16 cellular contexts compared by ENCODE assay signal in genomic region chr16:78984324-78984723, GRCh38.
DNase-seq lines count a peak whose midpoint lies in the region; ATAC-seq, FAIRE-seq and TF ChIP-seq lines count a peak whose summit lies in the region.
"Had no signal": no experiment of that assay in that cellular context is flagged by ENCODE, and none has a peak within 500 bp of the region (broad histone marks: within the 10 kb centered on the region; RNA-seq: fewer than 3 reads in every experiment).

No MANE protein-coding gene starts in this region.

- H3K36me3 ChIP-seq in GM12878 (ENCODE audit: control insufficient read depth in 2 of 2, insufficient read depth in 2 of 2, low read length in 1 of 2) (no peaks in the 10 kb centered on the region), right lobe of liver (no peaks in the 10 kb centered on the region), upper lobe of left lung (no peaks in the 10 kb centered on the region)
- H3K36me3 ChIP-seq: BLaER1 treated with 17β-estradiol and CSF1 and Interleukin-3, amounts not matched to agents 10 nM and 100 nM had no signal

- BruUV-seq in GM12878 (replicated peaks; lab: Mats Ljungman, UMichigan) = no TSS peak

- ATAC-seq in GM12878 (no peak), right lobe of liver (peak in 3 of 4 donors; percentile 5 to 63 (median 53)), esophagus mucosa (no peak), upper lobe of left lung (ENCODE audit: low FRiP score in 2 of 2) (no peak)
- no peak for ATAC-seq in stimulated activated naive B cell treated with anti-CD40 and anti-IgM and Interleukin-4, amounts not matched to agents 10 μg/mL and 1 μg/mL and 100 μg/mL, for 72 hours (replicated peaks)
- ATAC-seq in activated CD8-positive, alpha-beta memory T cell treated with anti-CD3 and anti-CD28 coated beads, Interleukin-2, amount 10 ng/mL, durations not matched to agents 7 days and 5 days = no peak

- H3K27ac ChIP-seq in GM12878 (ENCODE audit: control insufficient read depth, insufficient read depth) (no peak overlapping the region), right lobe of liver (no peak overlapping the region), upper lobe of left lung (no peak overlapping the region)
- H3K27ac ChIP-seq: BLaER1 treated with 17β-estradiol and CSF1 and Interleukin-3, amounts not matched to agents 10 nM and 100 nM had no signal

- H3K27me3 ChIP-seq in GM12878 (replicated peaks in 1 of 2; ENCODE audit: control insufficient read depth in 2 of 2, insufficient read depth in 2 of 2, low read length in 1 of 2) (no peaks in the 10 kb centered on the region), right lobe of liver (no peaks in the 10 kb centered on the region), upper lobe of left lung (no peaks in the 10 kb centered on the region)
- H3K27me3 ChIP-seq: BLaER1 treated with 17β-estradiol and CSF1 and Interleukin-3, amounts not matched to agents 10 nM and 100 nM had no signal

- TF ChIP-seq POLR2A in GM12878 (IDR thresholded peaks at IDR 0.05; ENCODE audit: low read depth, low read length) = no peak
- TF ChIP-seq POLR2A in right lobe of liver (IDR thresholded peaks at IDR 0.05) = no peak
- no peak for TF ChIP-seq POLR2A in upper lobe of left lung (IDR thresholded peaks at IDR 0.05)

- TF ChIP-seq EP300 in GM12878 (IDR thresholded peaks at IDR 0.05; ENCODE audit: borderline replicate concordance in 1 of 2, control insufficient read depth in 1 of 2, low read depth in 2 of 2, low read length in 2 of 2) (no peak), upper lobe of left lung (IDR thresholded peaks at IDR 0.05) (no peak)

- peaks cover 2 to 4% of the 10 kb centered on the region in 2 donors for H3K9me3 Mint-ChIP-seq in stimulated activated naive B cell treated with anti-CD40 and anti-IgM and Interleukin-4, amounts not matched to agents 10 μg/mL and 1 μg/mL and 100 μg/mL, for 72 hours
- H3K9me3 Mint-ChIP-seq in activated CD8-positive, alpha-beta memory T cell treated with anti-CD3 and anti-CD28 coated beads, Interleukin-2, amount 10 ng/mL, durations not matched to agents 7 days and 5 days (ENCODE audit: low read depth) = no peaks in the 10 kb centered on the region

- 54% methylated on average over 3 of the region's 3 CpGs for WGBS in GM12878 (ENCODE audit: insufficient coverage, insufficient replicate concordance, low lambda C conversion rate, missing lambda C conversion rate)
- 77% methylated on average over 3 of the region's 3 CpGs for WGBS in right lobe of liver (ENCODE audit: insufficient coverage, low coverage, low lambda C conversion rate, missing lambda C conversion rate)
- WGBS in upper lobe of left lung, 2 donors = 89 to 93% methylated on average over 3 of the region's 3 CpGs

- CTCF ChIA-PET in GM12878 (lab: Yijun Ruan, JAX) = no interaction called here
- CTCF ChIA-PET in activated CD8-positive, alpha-beta memory T cell treated with anti-CD3 and anti-CD28 coated beads, Interleukin-2, amount 10 ng/mL, durations not matched to agents 7 days and 5 days (lab: Charles Lee) = interaction anchor here (0.9 kb wide), 1 partner anchor 8 kb away, joined by 3 read pairs; no protein-coding TSS in a partner anchor

- H4K20me1 ChIP-seq in GM12878 (ENCODE audit: control insufficient read depth, insufficient read depth) = no peaks in the 10 kb centered on the region
- H4K20me1 ChIP-seq: BLaER1 treated with 17β-estradiol and CSF1 and Interleukin-3, amounts not matched to agents 10 nM and 100 nM had no signal

- peaks cover 7 to 8% of the 10 kb centered on the region in 2 donors for H3K27me3 Mint-ChIP-seq in stimulated activated naive B cell treated with anti-CD40 and anti-IgM and Interleukin-4, amounts not matched to agents 10 μg/mL and 1 μg/mL and 100 μg/mL, for 72 hours
- no peaks in the 10 kb centered on the region for H3K27me3 Mint-ChIP-seq in activated CD8-positive, alpha-beta memory T cell treated with anti-CD3 and anti-CD28 coated beads, Interleukin-2, amount 10 ng/mL, durations not matched to agents 7 days and 5 days

- POLR2A ChIA-PET in GM12878 (lab: Charles Lee) = no interaction called here

- SMC1A ChIA-PET in GM12878 (lab: Charles Lee; ENCODE audit: uncharacterized antibody, unreplicated experiment) = no interaction called here

- peak overlapping the region; percentile 28 for H3K27ac Mint-ChIP-seq in stimulated activated naive B cell treated with anti-CD40 and anti-IgM and Interleukin-4, amounts not matched to agents 10 μg/mL and 1 μg/mL and 100 μg/mL, for 72 hours
- no peak overlapping the region for H3K27ac Mint-ChIP-seq in activated CD8-positive, alpha-beta memory T cell treated with anti-CD3 and anti-CD28 coated beads, Interleukin-2, amount 10 ng/mL, durations not matched to agents 7 days and 5 days

- no peaks in the 10 kb centered on the region for H3K79me2 ChIP-seq in GM12878 (ENCODE audit: control insufficient read depth, insufficient read depth, low read length)

- in situ Hi-C loops in GM12878 (cut with MboI) = no loop called here

- TF ChIP-seq RAD21 in GM12878 (IDR thresholded peaks at IDR 0.05; ENCODE audit: insufficient read depth, low read depth, low read length) = no peak

- DNase-seq in DMS53 (lab: John Stamatoyannopoulos, UW) (peak; percentile 12), DMS53 treated with DMSO at 0.1 percent for 48 hours (lab: John Stamatoyannopoulos, UW; ENCODE audit: unreplicated experiment) (no peak), GM12878 (ENCODE audit: low read depth, low spot score) (no peak), right lobe of liver (no peak), upper lobe of left lung (no peak)
- no peak for DNase-seq in stimulated activated naive B cell treated with anti-CD40 and anti-IgM and Interleukin-4, amounts not matched to agents 10 μg/mL and 1 μg/mL and 100 μg/mL, for 72 hours
- DNase-seq in activated CD8-positive, alpha-beta memory T cell treated with anti-CD3 and anti-CD28 coated beads, Interleukin-2, amount 10 ng/mL, durations not matched to agents 7 days and 5 days = no peak
- DNase-seq: 8988T, H7, NCI-H1048, NCI-H146, NCI-H2081 treated with DMSO at 0.1 percent for 48 hours, NCI-H345, NCI-H526 treated with DMSO at 0.1 percent for 48 hours had no signal

- H3K4me3 Mint-ChIP-seq in stimulated activated naive B cell treated with anti-CD40 and anti-IgM and Interleukin-4, amounts not matched to agents 10 μg/mL and 1 μg/mL and 100 μg/mL, for 72 hours = no peak overlapping the region
- H3K4me3 Mint-ChIP-seq in activated CD8-positive, alpha-beta memory T cell treated with anti-CD3 and anti-CD28 coated beads, Interleukin-2, amount 10 ng/mL, durations not matched to agents 7 days and 5 days = no peak overlapping the region

- RAD21 ChIA-PET in GM12878 (lab: Charles Lee; ENCODE audit: unreplicated experiment) = no interaction called here

- no peak for TF ChIP-seq CTCF in GM12878 (IDR thresholded peaks at IDR 0.05 in 2 of 3, conservative IDR thresholded peaks at IDR 0.05 in 1 of 3; ENCODE audit: control insufficient read depth in 2 of 3, extremely low read depth in 1 of 3, insufficient read depth in 1 of 3, low read depth in 3 of 3, low read length in 3 of 3)
- no peak for TF ChIP-seq CTCF in right lobe of liver (IDR thresholded peaks at IDR 0.05)
- no peak for TF ChIP-seq CTCF in upper lobe of left lung (IDR thresholded peaks at IDR 0.05)

- intact Hi-C loops in GM12878 (cut with micrococcal nuclease; ENCODE audit: unreplicated experiment) (no loop called here), right lobe of liver (cut with DNase I) (no loop called here)

- H2AFZ ChIP-seq in GM12878 (ENCODE audit: control insufficient read depth, low read depth, low read length) = no peak overlapping the region

- no peaks in the 10 kb centered on the region for H3K9me3 ChIP-seq in GM12878 (replicated peaks; ENCODE audit: control insufficient read depth, insufficient read depth, low read length)
- no peaks in the 10 kb centered on the region for H3K9me3 ChIP-seq in right lobe of liver
- peaks cover 0 to 5% (median 0%) of the 10 kb centered on the region in 4 donors for H3K9me3 ChIP-seq in upper lobe of left lung

- no peak overlapping the region for H3K4me2 ChIP-seq in GM12878 (ENCODE audit: control insufficient read depth, insufficient read depth)
- H3K4me2 ChIP-seq: BLaER1 treated with 17β-estradiol and CSF1 and Interleukin-3, amounts not matched to agents 10 nM and 100 nM had no signal

- H3K36me3 Mint-ChIP-seq in stimulated activated naive B cell treated with anti-CD40 and anti-IgM and Interleukin-4, amounts not matched to agents 10 μg/mL and 1 μg/mL and 100 μg/mL, for 72 hours = peaks cover 6 to 9% of the 10 kb centered on the region in 2 donors
- no peaks in the 10 kb centered on the region for H3K36me3 Mint-ChIP-seq in activated CD8-positive, alpha-beta memory T cell treated with anti-CD3 and anti-CD28 coated beads, Interleukin-2, amount 10 ng/mL, durations not matched to agents 7 days and 5 days

- peaks cover 2 to 3% of the 10 kb centered on the region in 2 donors for H3K4me1 Mint-ChIP-seq in stimulated activated naive B cell treated with anti-CD40 and anti-IgM and Interleukin-4, amounts not matched to agents 10 μg/mL and 1 μg/mL and 100 μg/mL, for 72 hours
- H3K4me1 Mint-ChIP-seq in activated CD8-positive, alpha-beta memory T cell treated with anti-CD3 and anti-CD28 coated beads, Interleukin-2, amount 10 ng/mL, durations not matched to agents 7 days and 5 days = no peaks in the 10 kb centered on the region

- H3K4me3 ChIP-seq in GM12878 (no peak overlapping the region), right lobe of liver (no peak overlapping the region), upper lobe of left lung (no peak overlapping the region)
- H3K4me3 ChIP-seq: BLaER1 treated with 17β-estradiol and CSF1 and Interleukin-3, amounts not matched to agents 10 nM and 100 nM had no signal

- H3K4me1 ChIP-seq in GM12878 (ENCODE audit: control insufficient read depth, insufficient read depth, low read length) = peaks cover 2% of the 10 kb centered on the region
- peaks cover 0 to 10% (median 0%) of the 10 kb centered on the region in 4 donors for H3K4me1 ChIP-seq in right lobe of liver
- no peaks in the 10 kb centered on the region for H3K4me1 ChIP-seq in upper lobe of left lung

- no peak for FAIRE-seq in GM12878 (lab: Jason Lieb, UNC)

- H3K9ac ChIP-seq in GM12878 (ENCODE audit: control insufficient read depth, insufficient read depth, low read length) = no peak overlapping the region
- H3K9ac ChIP-seq: BLaER1 treated with 17β-estradiol and CSF1 and Interleukin-3, amounts not matched to agents 10 nM and 100 nM had no signal

Comparison
In these comparisons a context has a peak if more than half of its experiments do, and no peak if none do; other contexts are left out.
1. ATAC-seq: peak in right lobe of liver (3 of 4); none in GM12878 (single experiment), stimulated activated naive B cell treated with anti-CD40 and anti-IgM and Interleukin-4, amounts not matched to agents 10 μg/mL and 1 μg/mL and 100 μg/mL, for 72 hours (0 of 2), esophagus mucosa (single experiment), activated CD8-positive, alpha-beta memory T cell treated with anti-CD3 and anti-CD28 coated beads, Interleukin-2, amount 10 ng/mL, durations not matched to agents 7 days and 5 days (single experiment) and upper lobe of left lung (0 of 2).